ENCODE assay signal across 7 cellular contexts in genomic region chr18:23918395-23919032, GRCh38.
DNase-seq lines count a peak whose midpoint lies in the region; TF ChIP-seq lines count a peak whose summit lies in the region.

No MANE protein-coding gene starts in this region.

- 36 to 42% (median 39%) methylated on average over 10 of the region's 10 CpGs for WGBS in ovary, 3 donors
- 35 to 100% methylated on average over 1 to 10 of the region's 10 CpGs for WGBS in transverse colon (ENCODE audit: low coverage in 1 of 2), 2 donors

- TF ChIP-seq POLR2A in ovary (IDR thresholded peaks at IDR 0.05) (no peak), transverse colon (IDR thresholded peaks at IDR 0.05) (no peak)

- no peak overlapping the region for H3K27ac ChIP-seq in ovary
- H3K27ac ChIP-seq in transverse colon, result no peak overlapping the region

- TF ChIP-seq EP300 in ovary (IDR thresholded peaks at IDR 0.05) (no peak), transverse colon (IDR thresholded peaks at IDR 0.05; ENCODE audit: low read depth) (no peak)

- H3K4me3 Mint-ChIP-seq in activated T-helper 2 cell treated with anti-CD3 and anti-CD28 coated beads, Interferon-gamma antibody, Interleukin-2, Interleukin-4, amounts not matched to agents 10 μg/mL and 5 μg/mL and 100 μg/mL, durations not matched to agents 14 hours and 24 hours and 36 hours (ENCODE audit: low read depth), result no peak overlapping the region

- peaks cover 28% of the 10 kb centered on the region for H3K27me3 Mint-ChIP-seq in activated T-helper 2 cell treated with anti-CD3 and anti-CD28 coated beads, Interferon-gamma antibody, Interleukin-2, Interleukin-4, amounts not matched to agents 10 μg/mL and 5 μg/mL and 100 μg/mL, durations not matched to agents 14 hours and 24 hours and 36 hours (ENCODE audit: low read depth)

- no peak overlapping the region for H3K27ac Mint-ChIP-seq in activated T-helper 2 cell treated with anti-CD3 and anti-CD28 coated beads, Interferon-gamma antibody, Interleukin-2, Interleukin-4, amounts not matched to agents 10 μg/mL and 5 μg/mL and 100 μg/mL, durations not matched to agents 14 hours and 24 hours and 36 hours

- H3K36me3 ChIP-seq in ovary (no peaks in the 10 kb centered on the region), transverse colon (no peaks in the 10 kb centered on the region)

- TF ChIP-seq CTCF in GM12873 (IDR thresholded peaks at IDR 0.05; ENCODE audit: insufficient read depth, low read depth, low read length, missing control alignments) (peak; percentile 87), ovary (IDR thresholded peaks at IDR 0.05) (peak; percentile 48 to 73 (median 60)), transverse colon (IDR thresholded peaks at IDR 0.05) (peak; percentile 75 to 84 (median 83))

- DNase-seq in KG1 (lab: John Stamatoyannopoulos, UW) (peak; percentile 81), RPMI8226 (peak; percentile 77), foreskin melanocyte (peak; percentile 63), ovary (peak; percentile 69 to 84 (median 74)), transverse colon (peak; percentile 81)
- DNase-seq in activated T-helper 2 cell treated with anti-CD3 and anti-CD28 coated beads, Interferon-gamma antibody, Interleukin-2, Interleukin-4, amounts not matched to agents 10 μg/mL and 5 μg/mL and 100 μg/mL, durations not matched to agents 14 hours and 24 hours and 36 hours (ENCODE audit: low spot score), result peak; percentile 58

- intact Hi-C loops in activated T-helper 2 cell treated with anti-CD3 and anti-CD28 coated beads, Interferon-gamma antibody, Interleukin-2, Interleukin-4, amounts not matched to agents 10 μg/mL and 5 μg/mL and 100 μg/mL, durations not matched to agents 14 hours and 24 hours and 36 hours (cut with micrococcal nuclease), result loop anchor here (2.0 kb wide), 2 partner anchors 90 to 296 kb away; no protein-coding TSS in a partner anchor
- intact Hi-C loops in ovary (cut with DNase I), result loop anchor here in 2 of 4 donors (5.0 to 10.0 kb wide), 2 partner anchors 94 to 296 kb away; no protein-coding TSS in a partner anchor
- intact Hi-C loops in transverse colon (cut with DNase I; ENCODE audit: low total_unique reads), result no loop called here

- H3K4me1 ChIP-seq in ovary (ENCODE audit: insufficient read depth), result no peaks in the 10 kb centered on the region
- H3K4me1 ChIP-seq in transverse colon, result peaks cover 0 to 8% (median 0%) of the 10 kb centered on the region in 4 donors

- H3K4me3 ChIP-seq in ovary (no peak overlapping the region), transverse colon (no peak overlapping the region)

- H3K9me3 Mint-ChIP-seq in activated T-helper 2 cell treated with anti-CD3 and anti-CD28 coated beads, Interferon-gamma antibody, Interleukin-2, Interleukin-4, amounts not matched to agents 10 μg/mL and 5 μg/mL and 100 μg/mL, durations not matched to agents 14 hours and 24 hours and 36 hours, result no peaks in the 10 kb centered on the region

- peaks cover 19% of the 10 kb centered on the region for H3K4me1 Mint-ChIP-seq in activated T-helper 2 cell treated with anti-CD3 and anti-CD28 coated beads, Interferon-gamma antibody, Interleukin-2, Interleukin-4, amounts not matched to agents 10 μg/mL and 5 μg/mL and 100 μg/mL, durations not matched to agents 14 hours and 24 hours and 36 hours (ENCODE audit: low read depth)

- H3K36me3 Mint-ChIP-seq in activated T-helper 2 cell treated with anti-CD3 and anti-CD28 coated beads, Interferon-gamma antibody, Interleukin-2, Interleukin-4, amounts not matched to agents 10 μg/mL and 5 μg/mL and 100 μg/mL, durations not matched to agents 14 hours and 24 hours and 36 hours (ENCODE audit: low read depth), result no peaks in the 10 kb centered on the region

- in situ Hi-C loops in transverse colon (cut with MboI; ENCODE audit: low pct_ligation_motif_present in 1 of 4, low pct_unique_long_range_greater_than_20kb in 1 of 4, low sequenced_read_pairs in 3 of 4), result loop anchor here in 3 of 4 donors (10.0 to 25.0 kb wide), 3 partner anchors 94 to 306 kb away; no protein-coding TSS in a partner anchor

- H3K27me3 ChIP-seq in ovary (no peaks in the 10 kb centered on the region), transverse colon (no peaks in the 10 kb centered on the region)

- H3K9me3 ChIP-seq in ovary (no peaks in the 10 kb centered on the region), transverse colon (no peaks in the 10 kb centered on the region)
